ENCODE assay signal across 19 cellular contexts in genomic region chr13:42971670-42972355, GRCh38. TPM values are rescaled to one million over a fixed set of nuclear protein-coding genes. Genes with fewer than 3 reads are reported as not detected.
DNase-seq lines count a peak whose midpoint lies in the region; ATAC-seq, FAIRE-seq and TF ChIP-seq lines count a peak whose summit lies in the region.
"Had no signal": no experiment of that assay in that cellular context is flagged by ENCODE, and none has a peak within 500 bp of the region (broad histone marks: within the 10 kb centered on the region; RNA-seq: fewer than 3 reads in every experiment).

No MANE protein-coding gene starts in this region.

- H3K36me3 ChIP-seq in GM12878 (ENCODE audit: control insufficient read depth in 2 of 2, insufficient read depth in 2 of 2, low read length in 1 of 2) (peaks cover 2 to 14% of the 10 kb centered on the region in 2 experiments), kidney (ENCODE audit: control insufficient read depth in 1 of 2, insufficient read depth in 2 of 2, low read length in 2 of 2) (no peaks in the 10 kb centered on the region)
- H3K36me3 ChIP-seq: MG63, transverse colon had no signal

- H3K4me1 ChIP-seq in GM12878 (ENCODE audit: control insufficient read depth, insufficient read depth, low read length) (peaks cover 10% of the 10 kb centered on the region), kidney (ENCODE audit: control insufficient read depth in 1 of 2, insufficient read depth in 1 of 2, low read depth in 1 of 2, low read length in 2 of 2) (peaks cover 2 to 5% of the 10 kb centered on the region in 2 donors)

- H3K27me3 ChIP-seq in GM12878 (replicated peaks in 1 of 2; ENCODE audit: control insufficient read depth in 2 of 2, insufficient read depth in 2 of 2, low read length in 1 of 2): no peaks in the 10 kb centered on the region
- H3K27me3 ChIP-seq: MG63, transverse colon had no signal

- no peak for DNase-seq in activated CD8-positive, alpha-beta T cell treated with anti-CD3 and anti-CD28 coated beads, Interleukin-2, amount 10 ng/mL, durations not matched to agents 7 days and 5 days
- DNase-seq in activated CD8-positive, alpha-beta T cell treated with anti-CD3 and anti-CD28 coated beads for 36 hours: no peak
- DNase-seq in GM12878 (ENCODE audit: low read depth, low spot score): no peak
- peak; percentile 65 for DNase-seq in skeletal muscle cell (ENCODE audit: low read depth)
- DNase-seq in kidney: no peak
- DNase-seq in SKM-1 (lab: John Stamatoyannopoulos, UW; ENCODE audit: unreplicated experiment): no peak
- no peak for DNase-seq in SIG-M5 (lab: John Stamatoyannopoulos, UW)
- DNase-seq: activated CD4-positive, alpha-beta T cell treated with anti-CD3 and anti-CD28 coated beads for 48 hours; activated effector memory CD4-positive, alpha-beta T cell treated with anti-CD3 and anti-CD28 coated beads, Interleukin-2, amount 50 U/mL, for 16 hours; cerebellar nuclear complex; erythroblast; MG63; PC-9; posterior cingulate gyrus; transverse colon had no signal

- no peaks in the 10 kb centered on the region; the same call in 1 of the 2 replicates for H4K20me1 ChIP-seq in GM12878 (ENCODE audit: control insufficient read depth, insufficient read depth)

- no peak overlapping the region for H3K4me3 Mint-ChIP-seq in activated CD8-positive, alpha-beta T cell treated with anti-CD3 and anti-CD28 coated beads, Interleukin-2, amount 10 ng/mL, durations not matched to agents 7 days and 5 days
- H3K4me3 Mint-ChIP-seq in activated CD8-positive, alpha-beta T cell treated with anti-CD3 and anti-CD28 coated beads for 36 hours: no peak overlapping the region
- H3K4me3 Mint-ChIP-seq: T-helper 1 cell treated with Interleukin-12 subunit alpha and Interleukin-12 subunit beta and Interleukin-4 antibody, amounts not matched to agents 30 μg/mL and 1 μg/mL, for 36 hours had no signal

- RAD21 ChIA-PET in GM12878 (lab: Charles Lee; ENCODE audit: unreplicated experiment): interaction anchor here (0.6 to 2.5 kb wide), 21 partner anchors 16 to 832 kb away, joined by 3 to 17 read pairs (median 5); partner anchors contain the start of genes DNAJC15 and EPSTI1

- no peak for TF ChIP-seq EP300 in GM12878 (IDR thresholded peaks at IDR 0.05; ENCODE audit: borderline replicate concordance in 1 of 2, control insufficient read depth in 1 of 2, low read depth in 2 of 2, low read length in 2 of 2)

- ATAC-seq in activated CD8-positive, alpha-beta T cell treated with anti-CD3 and anti-CD28 coated beads, Interleukin-2, amount 10 ng/mL, durations not matched to agents 7 days and 5 days: no peak
- no peak for ATAC-seq in activated CD8-positive, alpha-beta T cell treated with anti-CD3 and anti-CD28 coated beads for 36 hours
- ATAC-seq in HG02885 (IDR thresholded peaks at IDR 0.05; ENCODE audit: poor library complexity, unreplicated experiment) (peak; percentile 42), GM12878 (peak; percentile 23)

- POLR2A ChIA-PET in activated CD8-positive, alpha-beta T cell treated with anti-CD3 and anti-CD28 coated beads, Interleukin-2, amount 10 ng/mL, durations not matched to agents 7 days and 5 days (lab: Charles Lee): interaction anchor here (1.7 kb wide), 1 partner anchor 20 kb away, joined by 7 read pairs; the partner anchor contains the start of gene EPSTI1
- POLR2A ChIA-PET in activated CD8-positive, alpha-beta T cell treated with anti-CD3 and anti-CD28 coated beads for 36 hours (lab: Charles Lee): interaction anchor here (0.5 to 1.9 kb wide), 4 partner anchors 19 to 214 kb away, joined by 3 to 7 read pairs (median 4); no protein-coding TSS in a partner anchor
- POLR2A ChIA-PET in GM12878 (lab: Charles Lee): interaction anchor here (0.9 to 1.8 kb wide), 4 partner anchors 19 to 106 kb away, joined by 3 to 6 read pairs (median 4); partner anchors contain the start of gene EPSTI1

- intact Hi-C loops in activated CD8-positive, alpha-beta T cell treated with anti-CD3 and anti-CD28 coated beads for 36 hours (cut with micrococcal nuclease): loop anchor here (10.0 kb wide), 1 partner anchor 903 kb away; the partner anchor contains the start of genes CCDC122 and LACC1
- intact Hi-C loops in GM12878 (cut with micrococcal nuclease; ENCODE audit: unreplicated experiment) (loop anchor here (2.0 to 10.0 kb wide), 3 partner anchors 100 to 293 kb away; no protein-coding TSS in a partner anchor), kidney (cut with DNase I) (no loop called here)

- H3K4me1 Mint-ChIP-seq in activated CD8-positive, alpha-beta T cell treated with anti-CD3 and anti-CD28 coated beads, Interleukin-2, amount 10 ng/mL, durations not matched to agents 7 days and 5 days (ENCODE audit: low read depth): peaks cover 20% of the 10 kb centered on the region
- peaks cover 13% of the 10 kb centered on the region for H3K4me1 Mint-ChIP-seq in activated CD8-positive, alpha-beta T cell treated with anti-CD3 and anti-CD28 coated beads for 36 hours (ENCODE audit: low read depth)

- peak overlapping the region; percentile 39 for H3K27ac Mint-ChIP-seq in activated CD8-positive, alpha-beta T cell treated with anti-CD3 and anti-CD28 coated beads, Interleukin-2, amount 10 ng/mL, durations not matched to agents 7 days and 5 days
- H3K27ac Mint-ChIP-seq in activated CD8-positive, alpha-beta T cell treated with anti-CD3 and anti-CD28 coated beads for 36 hours: no peak overlapping the region

- no peak for TF ChIP-seq CTCF in activated CD8-positive, alpha-beta T cell treated with anti-CD3 and anti-CD28 coated beads for 36 hours (IDR thresholded peaks at IDR 0.05)
- TF ChIP-seq CTCF in GM12878 (IDR thresholded peaks at IDR 0.05 in 2 of 3, conservative IDR thresholded peaks at IDR 0.05 in 1 of 3; ENCODE audit: control insufficient read depth in 2 of 3, extremely low read depth in 1 of 3, insufficient read depth in 1 of 3, low read depth in 3 of 3, low read length in 3 of 3) (no peak), kidney (IDR thresholded peaks at IDR 0.05; ENCODE audit: borderline replicate concordance, extremely low read depth, insufficient read depth) (no peak)

- H3K79me2 ChIP-seq in GM12878 (ENCODE audit: control insufficient read depth, insufficient read depth, low read length): no peaks in the 10 kb centered on the region; the same call in 1 of the 2 replicates

- TF ChIP-seq POLR2A in GM12878 (IDR thresholded peaks at IDR 0.05; ENCODE audit: low read depth, low read length): no peak

- H2AFZ ChIP-seq in GM12878 (ENCODE audit: control insufficient read depth, low read depth, low read length): no peak overlapping the region
- H2AFZ ChIP-seq: PC-9 had no signal

- H3K27me3 Mint-ChIP-seq in activated CD8-positive, alpha-beta T cell treated with anti-CD3 and anti-CD28 coated beads, Interleukin-2, amount 10 ng/mL, durations not matched to agents 7 days and 5 days (ENCODE audit: low read depth): no peaks in the 10 kb centered on the region
- H3K27me3 Mint-ChIP-seq in activated CD8-positive, alpha-beta T cell treated with anti-CD3 and anti-CD28 coated beads for 36 hours: no peaks in the 10 kb centered on the region

- H3K9me3 ChIP-seq in GM12878 (replicated peaks; ENCODE audit: control insufficient read depth, insufficient read depth, low read length): no peaks in the 10 kb centered on the region; the same call in 2 of the 3 replicates
- no peaks in the 10 kb centered on the region for H3K9me3 ChIP-seq in kidney (ENCODE audit: control insufficient read depth in 1 of 2, low read length in 2 of 2)
- H3K9me3 ChIP-seq: A549, MG63, transverse colon had no signal

- H3K4me3 ChIP-seq in GM12878 (no peak overlapping the region), skeletal muscle cell (ENCODE audit: low read depth, low read length) (no peak overlapping the region), kidney (ENCODE audit: low read length in 2 of 2) (no peak overlapping the region)
- H3K4me3 ChIP-seq: A549, MG63, PC-9, transverse colon had no signal

- WGBS in GM12878 (ENCODE audit: insufficient coverage, insufficient replicate concordance, low lambda C conversion rate, missing lambda C conversion rate): 9% methylated on average over 9 of the region's 9 CpGs

- H3K9ac ChIP-seq in GM12878 (ENCODE audit: control insufficient read depth, insufficient read depth, low read length) (no peak overlapping the region), kidney (ENCODE audit: low read length in 2 of 2) (no peak overlapping the region)

- H3K36me3 Mint-ChIP-seq in activated CD8-positive, alpha-beta T cell treated with anti-CD3 and anti-CD28 coated beads, Interleukin-2, amount 10 ng/mL, durations not matched to agents 7 days and 5 days (ENCODE audit: low read depth): peaks cover 61% of the 10 kb centered on the region
- peaks cover 6% of the 10 kb centered on the region for H3K36me3 Mint-ChIP-seq in activated CD8-positive, alpha-beta T cell treated with anti-CD3 and anti-CD28 coated beads for 36 hours (ENCODE audit: low read depth)

- peak overlapping the region; percentile 27; the same call in 1 of the 2 replicates for H3K4me2 ChIP-seq in GM12878 (ENCODE audit: control insufficient read depth, insufficient read depth)
- H3K4me2 ChIP-seq: A549, PC-9 had no signal

- H3K9me3 Mint-ChIP-seq in activated CD8-positive, alpha-beta T cell treated with anti-CD3 and anti-CD28 coated beads, Interleukin-2, amount 10 ng/mL, durations not matched to agents 7 days and 5 days (ENCODE audit: insufficient read depth): no peaks in the 10 kb centered on the region
- H3K9me3 Mint-ChIP-seq in activated CD8-positive, alpha-beta T cell treated with anti-CD3 and anti-CD28 coated beads for 36 hours: no peaks in the 10 kb centered on the region
- H3K9me3 Mint-ChIP-seq: T-helper 1 cell treated with Interleukin-12 subunit alpha and Interleukin-12 subunit beta and Interleukin-4 antibody, amounts not matched to agents 30 μg/mL and 1 μg/mL, for 36 hours had no signal

- in situ Hi-C loops in GM12878 (cut with MboI): loop anchor here (10.0 kb wide), 2 partner anchors 833 to 903 kb away; partner anchors contain the start of genes CCDC122 and LACC1

- BruUV-seq in GM12878 (replicated peaks; lab: Mats Ljungman, UMichigan): no TSS peak

- FAIRE-seq in GM12878 (lab: Jason Lieb, UNC): no peak
- FAIRE-seq in kidney (lab: Jason Lieb, UNC): no peak
- FAIRE-seq: A549 had no signal

- no peak for TF ChIP-seq RAD21 in GM12878 (IDR thresholded peaks at IDR 0.05; ENCODE audit: insufficient read depth, low read depth, low read length)

- H3K27ac ChIP-seq in GM12878 (ENCODE audit: control insufficient read depth, insufficient read depth) (no peak overlapping the region), kidney (ENCODE audit: low read depth in 2 of 2, low read length in 2 of 2) (no peak overlapping the region)
- H3K27ac ChIP-seq: HL-60, PC-9, transverse colon had no signal

- SMC1A ChIA-PET in GM12878 (lab: Charles Lee; ENCODE audit: uncharacterized antibody, unreplicated experiment): interaction anchor here (0.8 to 3.2 kb wide), 34 partner anchors 9 to 833 kb away, joined by 3 to 60 read pairs (median 4); partner anchors contain the start of genes DNAJC15 and EPSTI1

- CTCF ChIA-PET in activated CD8-positive, alpha-beta T cell treated with anti-CD3 and anti-CD28 coated beads, Interleukin-2, amount 10 ng/mL, durations not matched to agents 7 days and 5 days (lab: Charles Lee): interaction anchor here (0.6 to 2.1 kb wide), 17 partner anchors 8 to 840 kb away, joined by 3 to 17 read pairs (median 4); partner anchors contain the start of genes DNAJC15 and EPSTI1
- CTCF ChIA-PET in activated CD8-positive, alpha-beta T cell treated with anti-CD3 and anti-CD28 coated beads for 36 hours (lab: Charles Lee): interaction anchor here (0.5 to 2.3 kb wide), 17 partner anchors 10 to 833 kb away, joined by 3 to 14 read pairs (median 3); partner anchors contain the start of genes DNAJC15 and EPSTI1
- CTCF ChIA-PET in GM12878 (lab: Yijun Ruan, JAX): interaction anchor here (0.7 to 3.5 kb wide), 39 partner anchors 10 to 832 kb away, joined by 3 to 59 read pairs (median 5); partner anchors contain the start of genes DNAJC15 and EPSTI1

RNA-seq across cellular contexts. Expression of gene EPSTI1, which starts 20.2 kb away (rescaled TPM):
- 10 to 100 TPM; 59.0 to 68.1 TPM for total RNA-seq in activated CD8-positive, alpha-beta T cell treated with anti-CD3 and anti-CD28 coated beads, Interleukin-2, amount 10 ng/mL, durations not matched to agents 7 days and 5 days
- total RNA-seq in activated CD8-positive, alpha-beta T cell treated with anti-CD3 and anti-CD28 coated beads for 36 hours: 1 to 10 TPM; 8.4 to 9.7 TPM
- total RNA-seq in GM12878 (2013; cell fraction: nucleolus; rRNA removed): 60.8 and 68.9 TPM in 2 replicates
- 22.0 and 24.9 TPM in 2 replicates for total RNA-seq in GM12878 (2014; rRNA removed)
- 26.4 and 32.0 TPM in 2 replicates for total RNA-seq in GM12878 (2014; rRNA removed; fragmentation: Illumina TruSeq; extraction: Trizol)
- total RNA-seq in GM12878 (2021): 31.4 and 43.3 TPM in 2 replicates
- polyA plus RNA-seq in GM12878 (2011; ENCODE audit: low read depth): 12.9 TPM
- polyA plus RNA-seq in GM12878 (2011; rRNA removed): 31.3 and 47.1 TPM in 2 replicates
- 14.9 and 25.8 TPM in 2 replicates for polyA plus RNA-seq in GM12878 (2011; cell fraction: cytosol; rRNA removed)
- polyA plus RNA-seq in GM12878 (2011; cell fraction: nucleus; rRNA removed): 25.8 and 27.6 TPM in 2 replicates
- 18.7 and 26.8 TPM in 2 replicates for polyA plus RNA-seq in GM12878 (2012)
- 32.0 and 42.2 TPM in 2 replicates for polyA plus RNA-seq in GM12878 (2014; fragmentation: Illumina TruSeq; extraction: Trizol)
- polyA plus RNA-seq in GM12878 (2014; fragmentation: Nextera tagmentation; extraction: Ambion mirVana): 1 to 10 TPM; 4.7 to 8.9 TPM
- 23.0 and 29.8 TPM in 2 replicates for polyA plus RNA-seq in GM12878 (2014; rRNA removed)
- 10 to 100 TPM; 14.2 to 14.6 TPM for polyA plus RNA-seq in GM12878 (2016; fragmentation: Nextera tagmentation; extraction: Ambion mirVana)
- 12.1 and 13.1 TPM in 2 replicates for polyA minus RNA-seq in GM12878 (2011; rRNA and poly(A)+ RNA removed)
- 14.1 and 15.0 TPM in 2 replicates for polyA minus RNA-seq in GM12878 (2011; cell fraction: cytosol; rRNA and poly(A)+ RNA removed)
- 14.9 and 26.5 TPM in 2 replicates for polyA minus RNA-seq in GM12878 (2011; cell fraction: nucleus; rRNA and poly(A)+ RNA removed)
- total RNA-seq in kidney: 12.2 TPM
- polyA plus RNA-seq in kidney (ENCODE audit: insufficient read depth, low read depth, low replicate concordance): 11.2 TPM

RNA-seq across cellular contexts. Expression of gene DNAJC15, which starts 51.6 kb away (rescaled TPM):
- total RNA-seq in activated CD8-positive, alpha-beta T cell treated with anti-CD3 and anti-CD28 coated beads, Interleukin-2, amount 10 ng/mL, durations not matched to agents 7 days and 5 days: 10 to 100 TPM; 12.3 to 14.2 TPM
- 10 to 100 TPM in 1 of 2 experiments, 1 to 10 TPM in 1; 8.9 to 10.6 TPM for total RNA-seq in activated CD8-positive, alpha-beta T cell treated with anti-CD3 and anti-CD28 coated beads for 36 hours
- total RNA-seq in GM12878 (2013; cell fraction: nucleolus; rRNA removed): 31.1 and 33.5 TPM in 2 replicates
- total RNA-seq in GM12878 (2014; rRNA removed) (30.4 and 36.4 TPM in 2 replicates), GM12878 (2014; rRNA removed; fragmentation: Illumina TruSeq; extraction: Trizol) (15.1 and 16.5 TPM in 2 replicates), GM12878 (2021) (29.5 and 30.2 TPM in 2 replicates), kidney (18.8 TPM)
- polyA plus RNA-seq in GM12878 (2011; ENCODE audit: low read depth): 3.7 TPM
- polyA plus RNA-seq in GM12878 (2011; rRNA removed) (47.3 and 58.4 TPM in 2 replicates), GM12878 (2014; fragmentation: Illumina TruSeq; extraction: Trizol) (13.1 TPM in 2 replicates), GM12878 (2014; fragmentation: Nextera tagmentation; extraction: Ambion mirVana) (100 to 1,000 TPM; 102 to 104 TPM), GM12878 (2014; rRNA removed) (50.4 and 52.6 TPM in 2 replicates), GM12878 (2016; fragmentation: Nextera tagmentation; extraction: Ambion mirVana) (10 to 100 TPM; 94.4 to 98.8 TPM), kidney (ENCODE audit: insufficient read depth, low read depth, low replicate concordance) (31.0 TPM)
- 38.7 and 59.0 TPM in 2 replicates for polyA plus RNA-seq in GM12878 (2011; cell fraction: cytosol; rRNA removed)
- polyA plus RNA-seq in GM12878 (2011; cell fraction: nucleus; rRNA removed): 26.1 and 29.6 TPM in 2 replicates
- polyA plus RNA-seq in GM12878 (2012): 15.5 and 16.5 TPM in 2 replicates
- polyA minus RNA-seq in GM12878 (2011; rRNA and poly(A)+ RNA removed): 20.0 and 24.4 TPM in 2 replicates
- 7.8 and 16.5 TPM in 2 replicates for polyA minus RNA-seq in GM12878 (2011; cell fraction: cytosol; rRNA and poly(A)+ RNA removed)
- polyA minus RNA-seq in GM12878 (2011; cell fraction: nucleus; rRNA and poly(A)+ RNA removed): 8.7 and 13.7 TPM in 2 replicates

Comparison
In these comparisons a context has a peak if more than half of its experiments do, and no peak if none do; other contexts are left out.
1. ATAC-seq: peak in HG02885 (single experiment) and GM12878 (single experiment); none in activated CD8-positive, alpha-beta T cell treated with anti-CD3 and anti-CD28 coated beads, Interleukin-2, amount 10 ng/mL, durations not matched to agents 7 days and 5 days (single experiment) and activated CD8-positive, alpha-beta T cell treated with anti-CD3 and anti-CD28 coated beads for 36 hours (single experiment).